ENCODE assay signal across 14 cellular contexts in genomic region chr2:112061840-112062239, GRCh38.
"Had no signal": no experiment of that assay in that cellular context is flagged by ENCODE, and none has a peak within 500 bp of the region (broad histone marks: within the 10 kb centered on the region; RNA-seq: fewer than 3 reads in every experiment).

No MANE protein-coding gene starts in this region.

- H3K27ac ChIP-seq: cardiac muscle cell, left lung, RWPE1, SJCRH30, thoracic aorta had no signal

- H3K9me3 ChIP-seq: left lung, pancreas, SJCRH30, spleen, thoracic aorta had no signal

- H3K27me3 ChIP-seq: cardiac muscle cell, left lung, pancreas, SJCRH30, spleen had no signal

- H3K4me3 ChIP-seq: cardiac muscle cell, left lung, pancreas, SJCRH30, spleen, thoracic aorta had no signal

- DNase-seq: activated CD8-positive, alpha-beta memory T cell treated with anti-CD3 and anti-CD28 coated beads for 24 hours; activated gamma-delta T cell; hippocampal formation; left lung; naive thymus-derived CD8-positive, alpha-beta T cell; pancreas; SJCRH30; spleen; T-helper 2 cell had no signal

- ATAC-seq: esophagus mucosa; left lung; naive thymus-derived CD8-positive, alpha-beta T cell; sciatic nerve had no signal
